ENCODE assay signal across 1 cellular context in genomic region chr12:122125452-122126341, GRCh38.
TF ChIP-seq lines count a peak whose summit lies in the region.

No MANE protein-coding gene starts in this region.

TF ChIP-seq in GM23338, 12 proteins besides CTCF, POLR2A, EP300 and RAD21:
- TF ChIP-seq REST (IDR thresholded peaks at IDR 0.05; ENCODE audit: unreplicated experiment) (no peak), CREB1 (CRISPR knock-in tag; IDR thresholded peaks at IDR 0.05; ENCODE audit: low read depth) (no peak), ETS1 (IDR thresholded peaks at IDR 0.05) (no peak), ZNF114 (CRISPR knock-in tag; IDR thresholded peaks at IDR 0.05) (no peak), EZH2phosphoT487 (IDR thresholded peaks at IDR 0.05; ENCODE audit: unreplicated experiment) (no peak), NANOG (IDR thresholded peaks at IDR 0.05; ENCODE audit: borderline replicate concordance) (no peak), ZNF462 (CRISPR knock-in tag; IDR thresholded peaks at IDR 0.05) (no peak), EZH2 (IDR thresholded peaks at IDR 0.05; ENCODE audit: low read depth, unreplicated experiment) (no peak), STAT1 (IDR thresholded peaks at IDR 0.05; ENCODE audit: unreplicated experiment) (no peak), ZNF331 (CRISPR knock-in tag; IDR thresholded peaks at IDR 0.05; ENCODE audit: low read depth) (no peak), JUNB (IDR thresholded peaks at IDR 0.05; ENCODE audit: unreplicated experiment) (no peak), POLR2AphosphoS5 (IDR thresholded peaks at IDR 0.05; ENCODE audit: low read depth) (no peak)
